ENCODE assay signal across 11 cellular contexts in the genomic region with DNA sequence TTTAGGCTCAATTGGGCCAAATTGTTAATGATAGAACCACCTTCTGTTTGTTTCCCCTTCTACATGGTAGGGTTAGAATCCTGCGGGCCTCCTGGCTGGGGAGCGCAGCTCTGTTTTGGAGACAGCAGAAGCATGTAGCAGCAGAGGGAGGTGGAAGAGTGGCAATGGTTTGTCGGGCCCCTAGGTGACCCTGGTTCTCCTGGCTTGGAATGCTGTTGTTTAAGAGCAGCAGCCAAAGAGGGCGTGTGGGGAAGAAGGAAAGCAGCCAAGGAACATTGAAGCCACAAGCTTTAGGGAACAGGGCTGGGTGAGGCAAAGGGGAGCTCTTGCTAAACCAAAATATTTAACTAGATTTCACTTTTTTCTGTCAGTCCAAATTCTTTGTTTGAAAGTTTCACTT.
DNase-seq lines count a peak whose midpoint lies in the region; ATAC-seq, FAIRE-seq and TF ChIP-seq lines count a peak whose summit lies in the region.
"Had no signal": no experiment of that assay in that cellular context is flagged by ENCODE, and none has a peak within 500 bp of the region (broad histone marks: within the 10 kb centered on the region; RNA-seq: fewer than 3 reads in every experiment).

No MANE protein-coding gene starts in this region.

- ATAC-seq in HG03565 (IDR thresholded peaks at IDR 0.05; ENCODE audit: unreplicated experiment): no peak

- TF ChIP-seq EP300 in H1 (IDR thresholded peaks at IDR 0.05; ENCODE audit: borderline replicate concordance in 1 of 2, low read depth in 2 of 2, low read length in 2 of 2) (peak in 1 of 2 experiments; percentile 53; a peak in 1 of 3 replicates), stomach (IDR thresholded peaks at IDR 0.05) (no peak)

- H3K4me1 Mint-ChIP-seq in H9: peaks cover 26 to 32% of the 10 kb centered on the region in 2 experiments
- H3K4me1 Mint-ChIP-seq in activated CD4-positive, alpha-beta T cell treated with anti-CD3 and anti-CD28 coated beads, Interleukin-2, amount 10 ng/mL, durations not matched to agents 24 days and 14 days: no peaks in the 10 kb centered on the region
- H3K4me1 Mint-ChIP-seq: CD4-positive, CD25-positive, alpha-beta regulatory T cell had no signal

- FAIRE-seq in H1 (lab: Jason Lieb, UNC): peak; percentile 7
- no peak for FAIRE-seq in urothelium cell line (lab: Jason Lieb, UNC)
- FAIRE-seq: TTC549 had no signal

- H2BK20ac ChIP-seq in H9 (ENCODE audit: low read depth, low read length, poor library complexity, severe bottlenecking) (no peak overlapping the region), H1 (ENCODE audit: low read length) (no peak overlapping the region)

- no peak overlapping the region for H4K8ac ChIP-seq in H9 (replicated peaks; ENCODE audit: insufficient read length, low read depth, low read length)
- no peak overlapping the region for H4K8ac ChIP-seq in H1 (ENCODE audit: extremely low read depth, insufficient read depth, low read length)

- no peak for TF ChIP-seq RAD21 in H1 (IDR thresholded peaks at IDR 0.05 in 1 of 2, conservative IDR thresholded peaks at IDR 0.05 in 1 of 2; ENCODE audit: low read depth in 2 of 2, low read length in 2 of 2)

- H3K9ac ChIP-seq in H9 (ENCODE audit: extremely low read depth, insufficient read length, low read length) (no peak overlapping the region), H1 (replicated peaks in 1 of 4; ENCODE audit: extremely low read depth in 1 of 4, low read depth in 3 of 4, low read length in 3 of 4) (no peak overlapping the region)

- no peak overlapping the region for H2AFZ ChIP-seq in H9 (ENCODE audit: low read length)
- H2AFZ ChIP-seq in H1 (ENCODE audit: low read length): no peak overlapping the region

- H3K36me3 Mint-ChIP-seq in H9 (ENCODE audit: insufficient read depth in 1 of 3, low read depth in 3 of 3): peaks cover 4 to 17% (median 6%) of the 10 kb centered on the region in 3 experiments; a peak in 6 of 7 replicates
- H3K36me3 Mint-ChIP-seq in activated CD4-positive, alpha-beta T cell treated with anti-CD3 and anti-CD28 coated beads, Interleukin-2, amount 10 ng/mL, durations not matched to agents 24 days and 14 days (ENCODE audit: low read depth): no peaks in the 10 kb centered on the region
- H3K36me3 Mint-ChIP-seq: CD4-positive, CD25-positive, alpha-beta regulatory T cell had no signal

- H3K4me3 ChIP-seq in H1 (ENCODE audit: extremely low read depth in 1 of 4, insufficient read depth in 2 of 4, low read depth in 3 of 4, low read length in 4 of 4) (no peak overlapping the region), stomach (no peak overlapping the region)

- no peaks in the 10 kb centered on the region for H3K79me2 ChIP-seq in H9 (ENCODE audit: insufficient read depth, low read length)
- H3K79me2 ChIP-seq in H1 (ENCODE audit: control insufficient read depth in 1 of 2, insufficient read depth in 2 of 2, low read length in 2 of 2): no peaks in the 10 kb centered on the region

- H3T11ph ChIP-seq in H9 (ENCODE audit: low read length): no peak overlapping the region

- no peak overlapping the region for H2AK5ac ChIP-seq in H9 (ENCODE audit: insufficient read length, low read length)
- no peak overlapping the region for H2AK5ac ChIP-seq in H1 (ENCODE audit: low read depth, low read length)

- H2BK15ac ChIP-seq in H9 (ENCODE audit: low read depth, low read length) (no peak overlapping the region), H1 (ENCODE audit: low read length) (no peak overlapping the region)

- H3K23ac ChIP-seq in H9 (ENCODE audit: insufficient read length, low read depth, low read length): no peak overlapping the region
- no peak overlapping the region for H3K23ac ChIP-seq in H1 (ENCODE audit: insufficient read length)

- CTCF ChIA-PET in H1 (lab: Charles Lee; ENCODE audit: partially characterized antibody): interaction anchor here (0.8 to 3.5 kb wide), 4 partner anchors 10 to 33 kb away, joined by 3 to 29 read pairs (median 4); no protein-coding TSS in a partner anchor

- POLR2A ChIA-PET in H1 (lab: Charles Lee; ENCODE audit: partially characterized antibody): no interaction called here

- no peaks in the 10 kb centered on the region for H3K9me3 ChIP-seq in H9 (ENCODE audit: control insufficient read depth, low read depth, low read length)
- H3K9me3 ChIP-seq in H1 (ENCODE audit: insufficient read depth in 2 of 2, low read depth in 1 of 2, low read length in 1 of 2): peaks cover 2 to 4% of the 10 kb centered on the region in 2 experiments; a peak in 1 of 4 replicates
- H3K9me3 ChIP-seq in stomach: no peaks in the 10 kb centered on the region

- DNase-seq in H9 (no peak), H1 (ENCODE audit: low read depth in 1 of 2, low spot score in 2 of 2) (no peak), iPS-NIHi7 (ENCODE audit: extremely low spot score) (peak; percentile 24), stomach (peak; percentile 81), urothelium cell line (ENCODE audit: low spot score) (no peak), NCI-H1092 treated with DMSO at 0.1 percent for 48 hours (lab: John Stamatoyannopoulos, UW) (no peak)
- no peak for DNase-seq in activated CD4-positive, alpha-beta T cell treated with anti-CD3 and anti-CD28 coated beads, Interleukin-2, amount 10 ng/mL, durations not matched to agents 24 days and 14 days
- DNase-seq: CD4-positive, CD25-positive, alpha-beta regulatory T cell; NCI-H2081 treated with DMSO at 0.1 percent for 48 hours had no signal

- TF ChIP-seq CTCF in H9 (conservative IDR thresholded peaks at IDR 0.05) (no peak), H1 (IDR thresholded peaks at IDR 0.05; ENCODE audit: control extremely low read depth in 1 of 3, insufficient read depth in 1 of 3, low read depth in 1 of 3, low read length in 3 of 3) (no peak), stomach (IDR thresholded peaks at IDR 0.05) (peak in 1 of 7 experiments; percentile 21)

- intact Hi-C loops in stomach (cut with DNase I; ENCODE audit: low total_unique reads): no loop called here
- intact Hi-C loops in activated CD4-positive, alpha-beta T cell treated with anti-CD3 and anti-CD28 coated beads, Interleukin-2, amount 10 ng/mL, durations not matched to agents 24 days and 14 days (cut with micrococcal nuclease): no loop called here

- H3K27me3 Mint-ChIP-seq in H9 (ENCODE audit: low read depth): no peaks in the 10 kb centered on the region
- H3K27me3 Mint-ChIP-seq in activated CD4-positive, alpha-beta T cell treated with anti-CD3 and anti-CD28 coated beads, Interleukin-2, amount 10 ng/mL, durations not matched to agents 24 days and 14 days: no peaks in the 10 kb centered on the region

- H3K18ac ChIP-seq in H9 (ENCODE audit: insufficient read length, low read depth, low read length): no peak overlapping the region
- H3K18ac ChIP-seq in H1 (ENCODE audit: extremely low read depth, low read length): no peak overlapping the region

- no peaks in the 10 kb centered on the region for H3K23me2 ChIP-seq in H9 (ENCODE audit: insufficient read length, low read depth, low read length, poor library complexity, severe bottlenecking)
- H3K23me2 ChIP-seq in H1 (ENCODE audit: low read depth, low read length): no peaks in the 10 kb centered on the region

- peak overlapping the region in 2 of 3 experiments; percentile 30 to 36; a peak in 1 of 7 replicates for H3K27ac Mint-ChIP-seq in H9
- no peak overlapping the region for H3K27ac Mint-ChIP-seq in activated CD4-positive, alpha-beta T cell treated with anti-CD3 and anti-CD28 coated beads, Interleukin-2, amount 10 ng/mL, durations not matched to agents 24 days and 14 days
- H3K27ac Mint-ChIP-seq: CD4-positive, CD25-positive, alpha-beta regulatory T cell had no signal

- H2BK5ac ChIP-seq in H9 (ENCODE audit: insufficient read length, low read length) (no peak overlapping the region), H1 (ENCODE audit: low read depth, low read length) (no peak overlapping the region; the same call in 1 of the 2 replicates)

- no CpG with 5 or more reads among the region's 4 CpGs for WGBS in H9 (ENCODE audit: extremely low coverage, insufficient read length, low lambda C conversion rate)
- WGBS in H1 (ENCODE audit: extremely low coverage in 1 of 2, insufficient coverage in 1 of 2, insufficient read length in 1 of 2, insufficient replicate concordance in 2 of 2, low coverage in 1 of 2, low lambda C conversion rate in 2 of 2, missing lambda C conversion rate in 1 of 2), 2 experiments: 72% methylated on average over 4 of the region's 4 CpGs; no CpG with 5 or more reads in 1 of the 2 experiments
- 14 to 29% (median 17%) methylated on average over 4 of the region's 4 CpGs for WGBS in stomach, 5 donors

- TF ChIP-seq POLR2A in H1 (IDR thresholded peaks at IDR 0.05; ENCODE audit: control extremely low read depth in 1 of 2, low read depth in 2 of 2, low read length in 2 of 2): no peak
- no peak for TF ChIP-seq POLR2A in stomach (IDR thresholded peaks at IDR 0.05)

- H2BK12ac ChIP-seq in H9 (ENCODE audit: insufficient read length, low read depth, low read length): no peak overlapping the region
- H2BK12ac ChIP-seq in H1 (ENCODE audit: low read depth, low read length): no peak overlapping the region

- H3K4ac ChIP-seq in H9 (ENCODE audit: low read depth, low read length): no peak overlapping the region
- H3K4ac ChIP-seq in H1 (replicated peaks; ENCODE audit: insufficient read length, low read depth, low read length): no peak overlapping the region

- H3K4me3 Mint-ChIP-seq in H9: no peak overlapping the region
- no peak overlapping the region for H3K4me3 Mint-ChIP-seq in activated CD4-positive, alpha-beta T cell treated with anti-CD3 and anti-CD28 coated beads, Interleukin-2, amount 10 ng/mL, durations not matched to agents 24 days and 14 days
- H3K4me3 Mint-ChIP-seq: CD4-positive, CD25-positive, alpha-beta regulatory T cell had no signal

- peaks cover 6 to 11% of the 10 kb centered on the region in 2 experiments; a peak in 4 of 5 replicates for H3K9me3 Mint-ChIP-seq in H9
- no peaks in the 10 kb centered on the region for H3K9me3 Mint-ChIP-seq in activated CD4-positive, alpha-beta T cell treated with anti-CD3 and anti-CD28 coated beads, Interleukin-2, amount 10 ng/mL, durations not matched to agents 24 days and 14 days

- no peak overlapping the region for H2BK120ac ChIP-seq in H9 (ENCODE audit: low read depth, low read length, poor library complexity, severe bottlenecking)
- H2BK120ac ChIP-seq in H1 (replicated peaks; ENCODE audit: low read depth, low read length): no peak overlapping the region

- H3K27me3 ChIP-seq in H9 (ENCODE audit: insufficient read depth, low read length) (no peaks in the 10 kb centered on the region), H1 (replicated peaks in 1 of 4; ENCODE audit: control insufficient read depth in 3 of 4, extremely low read depth in 1 of 4, insufficient read depth in 3 of 4, low read length in 3 of 4) (no peaks in the 10 kb centered on the region), stomach (no peaks in the 10 kb centered on the region)

- no peaks in the 10 kb centered on the region for H3K36me3 ChIP-seq in H1 (ENCODE audit: control insufficient read depth in 2 of 4, insufficient read depth in 4 of 4, low read length in 3 of 4)
- H3K36me3 ChIP-seq in stomach: no peaks in the 10 kb centered on the region

- no peak overlapping the region for H3K27ac ChIP-seq in H9 (ENCODE audit: insufficient read length, low read depth, low read length)
- H3K27ac ChIP-seq in H1 (ENCODE audit: low read depth, low read length): no peak overlapping the region
- H3K27ac ChIP-seq in stomach: peak overlapping the region; percentile 40 to 79 (median 56)

- H4K20me1 ChIP-seq in H9 (ENCODE audit: control insufficient read depth, insufficient read depth, insufficient read length) (no peaks in the 10 kb centered on the region), H1 (replicated peaks in 1 of 2; ENCODE audit: control insufficient read depth in 1 of 2, insufficient read depth in 2 of 2, low read length in 2 of 2) (no peaks in the 10 kb centered on the region)

- H3K79me1 ChIP-seq in H9 (ENCODE audit: insufficient read depth, low read depth, low read length, poor library complexity, severe bottlenecking) (no peaks in the 10 kb centered on the region), H1 (ENCODE audit: low read depth, low read length) (no peaks in the 10 kb centered on the region)

- peaks cover 2% of the 10 kb centered on the region for H3K4me1 ChIP-seq in H9 (ENCODE audit: insufficient read depth, low read length)
- H3K4me1 ChIP-seq in H1 (replicated peaks in 1 of 4; ENCODE audit: control insufficient read depth in 3 of 4, insufficient read depth in 4 of 4, low read length in 3 of 4): peaks cover 0 to 4% (median 2%) of the 10 kb centered on the region in 4 experiments; a peak in 1 of 7 replicates
- peaks cover 33 to 65% (median 43%) of the 10 kb centered on the region in 4 donors for H3K4me1 ChIP-seq in stomach

- no peak overlapping the region for H3K56ac ChIP-seq in H9 (ENCODE audit: insufficient read length, low read depth, low read length)
- H3K56ac ChIP-seq in H1 (replicated peaks; ENCODE audit: insufficient read length, low read depth, low read length): no peak overlapping the region

- H3K14ac ChIP-seq in H9 (ENCODE audit: insufficient read depth, low read length) (no peak overlapping the region), H1 (ENCODE audit: insufficient read length) (no peak overlapping the region)

- H4K91ac ChIP-seq in H9 (ENCODE audit: insufficient read length, low read depth, low read length): no peak overlapping the region
- no peak overlapping the region for H4K91ac ChIP-seq in H1 (replicated peaks; ENCODE audit: insufficient read length, low read length)

- no peak overlapping the region for H3K4me2 ChIP-seq in H9 (ENCODE audit: insufficient read depth, insufficient read length, low read length)
- H3K4me2 ChIP-seq in H1 (ENCODE audit: insufficient read depth in 1 of 2, low read depth in 2 of 2, low read length in 2 of 2): no peak overlapping the region

- no peak overlapping the region for H4K5ac ChIP-seq in H9 (ENCODE audit: insufficient read length, low read depth, low read length)
- no peak overlapping the region for H4K5ac ChIP-seq in H1 (ENCODE audit: insufficient read length, low read depth, low read length)

Comparison
In these comparisons a context has a peak if more than half of its experiments do, and no peak if none do; other contexts are left out.
1. DNase-seq: peak in iPS-NIHi7 (single experiment) and stomach (single experiment); none in H9 (single experiment), H1 (0 of 2), activated CD4-positive, alpha-beta T cell treated with anti-CD3 and anti-CD28 coated beads, Interleukin-2, amount 10 ng/mL, durations not matched to agents 24 days and 14 days (single experiment), urothelium cell line (single experiment) and NCI-H1092 treated with DMSO at 0.1 percent for 48 hours (single experiment).
2. H3K27ac ChIP-seq: peak in stomach (5 of 5); none in H9 (single experiment) and H1 (single experiment).